In genomic region chr1:99840353-99840752, GRCh38 we compare ENCODE assay signal across 8 cellular contexts. TPM values are rescaled to one million over a fixed set of nuclear protein-coding genes. Genes with fewer than 3 reads are reported as not detected.
DNase-seq lines count a peak whose midpoint lies in the region; ATAC-seq, FAIRE-seq and TF ChIP-seq lines count a peak whose summit lies in the region.
"Not testable (repeated sequence)": the region's sequence is repeated elsewhere in the genome, so short reads cannot be mapped to it uniquely, and the experiment has no call there.

No MANE protein-coding gene starts in this region.

- H3K36me3 Mint-ChIP-seq in endodermal cell (ENCODE audit: low read depth), result peaks cover 10% of the 10 kb centered on the region
- H3K36me3 Mint-ChIP-seq in nephron progenitor cell (ENCODE audit: low read depth), result peaks cover 25% of the 10 kb centered on the region

- H3K4me2 ChIP-seq in K562 (ENCODE audit: insufficient read depth, low read length); endothelial cell of umbilical vein (ENCODE audit: insufficient read depth, low read length): not testable (repeated sequence)

- TF ChIP-seq CTCF in HEK293 (tag by site-specific recombination; IDR thresholded peaks at IDR 0.05); K562 (IDR thresholded peaks at IDR 0.05 in 2 of 3, conservative IDR thresholded peaks at IDR 0.05 in 1 of 3; ENCODE audit: insufficient read depth in 2 of 3, low read depth in 1 of 3, low read length in 3 of 3); endodermal cell (conservative IDR thresholded peaks at IDR 0.05); endothelial cell of umbilical vein (IDR thresholded peaks at IDR 0.05; ENCODE audit: extremely low read depth in 1 of 2, insufficient read depth in 1 of 2, low read depth in 1 of 2, low read length in 2 of 2); nephron progenitor cell (IDR thresholded peaks at IDR 0.05); psoas muscle (IDR thresholded peaks at IDR 0.05); gastrocnemius medialis (IDR thresholded peaks at IDR 0.05 in 4 of 5, conservative IDR thresholded peaks at IDR 0.05 in 1 of 5): not testable (repeated sequence)

- dilution Hi-C loops in endothelial cell of umbilical vein (cut with MboI; ENCODE audit: extremely low pct_ligation_motif_present, low sequenced_read_pairs), result not testable (repeated sequence)

- TF ChIP-seq EP300 in K562 (IDR thresholded peaks at IDR 0.05; ENCODE audit: low read length), result not testable (repeated sequence)

- H3K27ac ChIP-seq in HEK293 (ENCODE audit: extremely low read depth, low read depth, low read length); K562 (ENCODE audit: extremely low read depth, low read depth, low read length); endodermal cell (ENCODE audit: low read depth, low read length); endothelial cell of umbilical vein (ENCODE audit: insufficient read depth, low read depth, low read length): not testable (repeated sequence)
- H3K27ac ChIP-seq in psoas muscle (peak overlapping the region; percentile 43), gastrocnemius medialis (peak overlapping the region; percentile 60 to 93 (median 77)), skeletal muscle tissue (ENCODE audit: low read depth, low read length) (peak overlapping the region; percentile 14)

- POLR2A ChIA-PET in HEK293 (lab: Yijun Ruan, JAX); K562 (lab: Yijun Ruan, JAX); endothelial cell of umbilical vein (lab: Charles Lee): not testable (repeated sequence)

- H3K27me3 Mint-ChIP-seq in endodermal cell (ENCODE audit: insufficient read depth); nephron progenitor cell (ENCODE audit: low read depth, poor library complexity): not testable (repeated sequence)

- not testable (repeated sequence) for H2AFZ ChIP-seq in K562 (ENCODE audit: low read depth, low read length); endothelial cell of umbilical vein (ENCODE audit: low read depth, low read length)

- not testable (repeated sequence) for H3K4me3 Mint-ChIP-seq in endodermal cell, nephron progenitor cell

- TF ChIP-seq POLR2A in K562 (conservative IDR thresholded peaks at IDR 0.05); endothelial cell of umbilical vein (IDR thresholded peaks at IDR 0.05; ENCODE audit: low read depth, low read length); gastrocnemius medialis (IDR thresholded peaks at IDR 0.05): not testable (repeated sequence)

- BruUV-seq in K562 (replicated peaks; lab: Mats Ljungman, UMichigan); endothelial cell of umbilical vein (replicated peaks; lab: Mats Ljungman, UMichigan): not testable (repeated sequence)

- TF ChIP-seq RAD21 in K562 (CRISPR knock-in tag; conservative IDR thresholded peaks at IDR 0.05 in 1 of 2, IDR thresholded peaks at IDR 0.05 in 1 of 2), result not testable (repeated sequence)

- not testable (repeated sequence) for H3K27me3 ChIP-seq in K562 (ENCODE audit: control insufficient read depth in 2 of 2, insufficient read depth in 2 of 2, low read length in 2 of 2); endodermal cell (ENCODE audit: control insufficient read depth, insufficient read depth, low read length, poor library complexity, severe bottlenecking); endothelial cell of umbilical vein (ENCODE audit: control insufficient read depth in 2 of 2, insufficient read depth in 2 of 2, low read length in 2 of 2); psoas muscle (ENCODE audit: insufficient read depth in 3 of 3, low read length in 2 of 3); gastrocnemius medialis; skeletal muscle tissue (ENCODE audit: control insufficient read depth in 3 of 3, insufficient read depth in 3 of 3, low read length in 3 of 3)

- H3K9ac ChIP-seq in K562 (ENCODE audit: insufficient read depth in 1 of 2, low read depth in 2 of 2, low read length in 2 of 2); endodermal cell (ENCODE audit: extremely low read depth, low read length, poor library complexity, severe bottlenecking); endothelial cell of umbilical vein (replicated peaks; ENCODE audit: extremely low read depth, insufficient read depth, low read length); skeletal muscle tissue (ENCODE audit: low read depth in 1 of 3, low read length in 3 of 3): not testable (repeated sequence)

- intact Hi-C loops in K562 (cut with micrococcal nuclease); endothelial cell of umbilical vein (cut with micrococcal nuclease); psoas muscle (cut with DNase I): not testable (repeated sequence)
- intact Hi-C loops in gastrocnemius medialis (cut with DNase I; ENCODE audit: low total_unique reads), result loop anchor here (10.0 kb wide), 1 partner anchor 176 kb away; no protein-coding TSS in a partner anchor

- 15% methylated on average over 3 of the region's 3 CpGs for WGBS in K562 (ENCODE audit: insufficient coverage, low coverage, missing lambda C conversion rate)
- 57 to 78% methylated on average over 2 to 3 of the region's 3 CpGs for WGBS in endodermal cell (ENCODE audit: insufficient coverage in 1 of 2, insufficient read length in 1 of 2), 2 experiments
- WGBS in psoas muscle, 3 donors, result 62 to 75% (median 72%) methylated on average over 3 of the region's 3 CpGs

- CTCF ChIA-PET in HEK293 (lab: Yijun Ruan, JAX); K562 (lab: Yijun Ruan, JAX; ENCODE audit: low intra/inter-chr PET ratio); endothelial cell of umbilical vein (lab: Charles Lee): not testable (repeated sequence)

- H3K79me2 ChIP-seq in K562 (ENCODE audit: control insufficient read depth, insufficient read depth, low read length); endothelial cell of umbilical vein (ENCODE audit: control insufficient read depth, insufficient read depth, low read length): not testable (repeated sequence)

- H3K27ac Mint-ChIP-seq in endodermal cell, result not testable (repeated sequence)
- H3K27ac Mint-ChIP-seq in nephron progenitor cell, result peak overlapping the region; percentile 8

- not testable (repeated sequence) for H3K4me3 ChIP-seq in HEK293 (ENCODE audit: low read depth, low read length); K562; endothelial cell of umbilical vein (replicated peaks in 1 of 3; ENCODE audit: insufficient read depth in 1 of 3, low read depth in 1 of 3, low read length in 3 of 3); psoas muscle; gastrocnemius medialis; skeletal muscle tissue (ENCODE audit: low read length in 3 of 3)
- peak overlapping the region; percentile 62 for H3K4me3 ChIP-seq in endodermal cell (ENCODE audit: low read length)

- H3K4me1 ChIP-seq in HEK293 (ENCODE audit: control insufficient read depth, insufficient read depth, low read length); K562 (replicated peaks in 1 of 2; ENCODE audit: control insufficient read depth in 2 of 2, insufficient read depth in 2 of 2, low read length in 2 of 2); endodermal cell (ENCODE audit: control insufficient read depth, insufficient read depth, low read length); endothelial cell of umbilical vein (ENCODE audit: control insufficient read depth, extremely low read depth, insufficient read depth, low read length): not testable (repeated sequence)
- H3K4me1 ChIP-seq in psoas muscle (peaks cover 25% of the 10 kb centered on the region), gastrocnemius medialis (peaks cover 28 to 36% of the 10 kb centered on the region in 2 donors), skeletal muscle tissue (ENCODE audit: control insufficient read depth in 3 of 3, insufficient read depth in 3 of 3, low read length in 3 of 3) (peaks cover 0 to 22% (median 12%) of the 10 kb centered on the region in 3 donors)

- in situ Hi-C loops in K562 (cut with MboI); gastrocnemius medialis (cut with MboI; ENCODE audit: low sequenced_read_pairs in 4 of 4): not testable (repeated sequence)

- not testable (repeated sequence) for H3K9me1 ChIP-seq in K562 (ENCODE audit: control insufficient read depth, insufficient read depth, low read length); endothelial cell of umbilical vein (replicated peaks; ENCODE audit: control insufficient read depth, extremely low read depth, insufficient read depth, low read length)

- FAIRE-seq in K562 (lab: Jason Lieb, UNC), result not testable (repeated sequence)
- peak; percentile 24 for FAIRE-seq in endothelial cell of umbilical vein (lab: Jason Lieb, UNC)

- not testable (repeated sequence) for H3K36me3 ChIP-seq in HEK293 (ENCODE audit: control insufficient read depth in 2 of 2, insufficient read depth in 1 of 2, low read length in 2 of 2); K562 (ENCODE audit: control insufficient read depth, insufficient read depth, low read length); endodermal cell (ENCODE audit: control insufficient read depth, insufficient read depth, low read length); endothelial cell of umbilical vein (ENCODE audit: control insufficient read depth in 2 of 2, extremely low read depth in 1 of 2, insufficient read depth in 2 of 2, low read length in 2 of 2); psoas muscle (ENCODE audit: insufficient read depth in 1 of 2, low read depth in 1 of 2); gastrocnemius medialis; skeletal muscle tissue (ENCODE audit: control insufficient read depth in 3 of 3, insufficient read depth in 3 of 3, low read length in 3 of 3)

- not testable (repeated sequence) for ATAC-seq in K562, psoas muscle, gastrocnemius medialis

- DNase-seq in K562 (ENCODE audit: extremely low read depth in 1 of 4, low spot score in 3 of 4); endodermal cell; endothelial cell of umbilical vein (ENCODE audit: low read depth, low spot score); nephron progenitor cell; psoas muscle; gastrocnemius medialis: not testable (repeated sequence)

- H4K20me1 ChIP-seq in K562 (replicated peaks; ENCODE audit: control insufficient read depth, insufficient read depth, low read length); endothelial cell of umbilical vein (replicated peaks; ENCODE audit: control insufficient read depth, extremely low read depth, insufficient read depth, low read length): not testable (repeated sequence)

- not testable (repeated sequence) for H3K9me3 ChIP-seq in HEK293 (ENCODE audit: control insufficient read depth, insufficient read depth, low read depth, low read length); K562 (replicated peaks; ENCODE audit: control insufficient read depth, insufficient read depth, low read depth, low read length); endothelial cell of umbilical vein (replicated peaks; ENCODE audit: control insufficient read depth, insufficient read depth, low read length); psoas muscle; gastrocnemius medialis; skeletal muscle tissue (ENCODE audit: control insufficient read depth in 3 of 3, low read length in 3 of 3)
- H3K9me3 ChIP-seq in endodermal cell (ENCODE audit: control insufficient read depth, low read length), result peaks cover 50% of the 10 kb centered on the region

- peaks cover 25% of the 10 kb centered on the region for H3K4me1 Mint-ChIP-seq in endodermal cell
- peaks cover 37% of the 10 kb centered on the region for H3K4me1 Mint-ChIP-seq in nephron progenitor cell

- H3K9me3 Mint-ChIP-seq in endodermal cell, result peaks cover 32% of the 10 kb centered on the region
- H3K9me3 Mint-ChIP-seq in nephron progenitor cell, result peaks cover 27% of the 10 kb centered on the region

RNA-seq across cellular contexts. Expression of gene AGL, which starts 9.8 kb away (rescaled TPM):
- total RNA-seq in K562 (2011; cell fraction: chromatin; rRNA removed; ENCODE audit: low replicate concordance), result 8.5 and 34.7 TPM in 2 replicates
- total RNA-seq in K562 (2011; cell fraction: nucleolus; rRNA removed), result 3.8 and 4.7 TPM in 2 replicates
- total RNA-seq in K562 (2011; cell fraction: nucleoplasm; rRNA removed), result 8.9 and 12.0 TPM in 2 replicates
- total RNA-seq in K562 (2014; rRNA removed) (7.6 and 9.0 TPM in 2 replicates), K562 (2014; rRNA removed; fragmentation: Illumina TruSeq; extraction: Trizol) (20.4 and 23.1 TPM in 2 replicates), K562 (2015; rRNA removed; fragmentation: Illumina TruSeq; extraction: Trizol) (16.1 and 16.6 TPM in 2 replicates), K562 (2021) (18.3 and 18.9 TPM in 2 replicates), endodermal cell (100 to 1,000 TPM in 1 of 2 donors, 10 to 100 TPM in 1; 89.2 to 102 TPM), endothelial cell of umbilical vein (10.5 and 10.7 TPM in 2 replicates), psoas muscle (100 to 1,000 TPM; 110 to 159 (median 116) TPM), gastrocnemius medialis (100 to 1,000 TPM in 2 of 4 donors, 10 to 100 TPM in 2; 49.3 to 143 (median 103) TPM), skeletal muscle tissue (156 TPM)
- polyA plus RNA-seq in K562 (2011; rRNA removed) (8.1 and 12.4 TPM in 2 replicates), K562 (2014; fragmentation: Illumina TruSeq; extraction: Trizol) (11.7 and 13.7 TPM in 2 replicates), K562 (2014; fragmentation: Nextera tagmentation; extraction: Ambion mirVana) (1 to 10 TPM; 6.3 to 6.5 TPM), K562 (2014; rRNA removed) (6.3 and 6.7 TPM in 2 replicates), endothelial cell of umbilical vein (0.96 and 1.5 TPM in 2 replicates), psoas muscle (10 to 100 TPM in 2 of 3 donors, 1 to 10 TPM in 1; 8.4 to 82.7 (median 33.7) TPM)
- 2.2 and 3.9 TPM in 2 replicates for polyA plus RNA-seq in K562 (2011; cell fraction: cytosol; rRNA removed)
- 7.1 and 8.6 TPM in 2 replicates for polyA plus RNA-seq in K562 (2011; cell fraction: nucleus; rRNA removed)
- polyA plus RNA-seq in K562 (2012), result 11.3 and 12.1 TPM in 2 replicates
- 41.7 and 42.8 TPM in 2 replicates for polyA minus RNA-seq in K562 (2011; rRNA and poly(A)+ RNA removed)
- polyA minus RNA-seq in K562 (2011; cell fraction: cytosol; rRNA and poly(A)+ RNA removed), result 17.7 and 20.5 TPM in 2 replicates
- polyA minus RNA-seq in K562 (2011; cell fraction: nucleus; rRNA and poly(A)+ RNA removed), result 8.1 and 12.4 TPM in 2 replicates
- polyA plus RNA-seq in endodermal cell (2013, experiment 1 of 2), result 27.8 TPM
- 36.9 TPM for polyA plus RNA-seq in endodermal cell (2013, experiment 2 of 2)
- polyA plus RNA-seq in endothelial cell of umbilical vein (2011; cell fraction: cytosol; rRNA removed), result 1.6 and 1.7 TPM in 2 replicates
- 4.4 and 6.1 TPM in 2 replicates for polyA plus RNA-seq in endothelial cell of umbilical vein (2011; cell fraction: nucleus; rRNA removed)
- polyA plus RNA-seq in endothelial cell of umbilical vein (2012), result 5.9 and 8.3 TPM in 2 replicates
- polyA minus RNA-seq in endothelial cell of umbilical vein, result 6.6 and 8.3 TPM in 2 replicates
- 10.0 TPM for polyA minus RNA-seq in endothelial cell of umbilical vein (2011; cell fraction: cytosol; rRNA and poly(A)+ RNA removed)
- polyA minus RNA-seq in endothelial cell of umbilical vein (2011; cell fraction: nucleus; rRNA and poly(A)+ RNA removed), result 7.0 and 10.0 TPM in 2 replicates
